ENCODE assay signal across 24 cellular contexts in the genomic region with DNA sequence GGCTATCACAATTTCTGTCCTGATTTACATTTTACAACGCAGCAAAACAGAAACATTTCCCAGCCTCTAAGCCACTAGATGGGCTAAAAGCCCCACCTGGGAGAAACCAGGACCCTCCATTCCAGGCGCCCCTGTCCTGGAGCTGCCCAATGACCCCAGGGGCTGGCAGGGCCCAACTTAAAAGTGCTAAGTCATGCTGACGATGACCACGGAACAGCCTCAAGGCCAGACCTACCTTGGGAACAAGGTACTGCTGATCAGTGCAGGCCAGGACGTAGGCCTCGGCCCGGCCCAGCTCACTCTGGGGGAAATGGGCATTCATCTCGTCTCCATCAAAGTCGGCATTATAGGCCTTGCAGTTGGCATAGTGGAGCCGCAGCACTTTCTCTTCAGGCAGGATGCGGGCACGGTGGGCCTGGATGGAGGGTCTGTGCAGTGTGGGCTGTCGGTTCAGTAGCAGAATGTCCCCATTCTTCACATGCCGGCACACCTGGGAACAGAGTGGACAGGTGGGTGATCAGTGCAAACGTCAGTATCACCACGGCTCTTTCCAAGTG.
"Had no signal": no experiment of that assay in that cellular context is flagged by ENCODE, and none has a peak within 500 bp of the region (broad histone marks: within the 10 kb centered on the region; RNA-seq: fewer than 3 reads in every experiment).

No MANE protein-coding gene starts in this region.

- H3K27me3 Mint-ChIP-seq: activated naive CD8-positive, alpha-beta T cell treated with anti-CD3 and anti-CD28 coated beads for 36 hours; effector memory CD8-positive, alpha-beta T cell; naive B cell; progenitor cell of endocrine pancreas; stimulated activated naive CD8-positive, alpha-beta T cell treated with anti-CD3 and anti-CD28 coated beads, Interleukin-15, amount 100 ng/mL, for 72 hours had no signal

- H3K27ac ChIP-seq: colonic mucosa, esophagus muscularis mucosa, gastroesophageal sphincter, suprapubic skin, transverse colon, WERI-Rb-1 had no signal

- H3K4me3 Mint-ChIP-seq: activated naive CD8-positive, alpha-beta T cell treated with anti-CD3 and anti-CD28 coated beads for 36 hours; effector memory CD8-positive, alpha-beta T cell; stimulated activated naive CD8-positive, alpha-beta T cell treated with anti-CD3 and anti-CD28 coated beads, Interleukin-15, amount 100 ng/mL, for 72 hours had no signal

- ATAC-seq: effector memory CD8-positive, alpha-beta T cell; gastroesophageal sphincter; stimulated activated naive CD8-positive, alpha-beta T cell treated with anti-CD3 and anti-CD28 coated beads, Interleukin-15, amount 100 ng/mL, for 72 hours had no signal

- H3K9me3 Mint-ChIP-seq: naive B cell; stimulated activated naive CD8-positive, alpha-beta T cell treated with anti-CD3 and anti-CD28 coated beads, Interleukin-15, amount 100 ng/mL, for 72 hours had no signal

- H3K9me3 ChIP-seq: colonic mucosa, esophagus muscularis mucosa, gastroesophageal sphincter, suprapubic skin, transverse colon, uterus had no signal

- H3K4me1 ChIP-seq: colonic mucosa had no signal

- H3K27me3 ChIP-seq: colonic mucosa, dorsolateral prefrontal cortex, esophagus muscularis mucosa, gastroesophageal sphincter, suprapubic skin, transverse colon, uterus had no signal

- H3K36me3 ChIP-seq: uterus had no signal

- DNase-seq: activated CD4-positive, alpha-beta T cell treated with anti-CD3 and anti-CD28 coated beads, Interleukin-2, amount 50 U/mL, for 1 hour; activated CD4-positive, CD25-positive, alpha-beta regulatory T cell treated with anti-CD3 and anti-CD28 coated beads, Interleukin-2, amount 50 U/mL, for 72 hours; activated CD8-positive, alpha-beta memory T cell treated with anti-CD3 and anti-CD28 coated beads for 24 hours; activated naive CD4-positive, alpha-beta T cell treated with Interleukin-2 at 50 U/mL for 16 hours; activated naive CD8-positive, alpha-beta T cell treated with anti-CD3 and anti-CD28 coated beads for 36 hours; activated T-cell treated with anti-CD3 and anti-CD28 coated beads, Interleukin-2, amount 50 U/mL, for 48 hours; amygdala; colonic mucosa; dorsolateral prefrontal cortex; effector memory CD8-positive, alpha-beta T cell; head of caudate nucleus; naive B cell; occipital lobe; stimulated activated CD4-positive, alpha-beta T cell treated with anti-CD3 and anti-CD28 coated beads, Interleukin-12 subunit alpha, Interleukin-12 subunit beta, amount 100 ng/mL, for 4 hours; stimulated activated CD4-positive, alpha-beta T cell treated with anti-CD3 and anti-CD28 coated beads, Interleukin-4, amount 100 ng/mL, for 4 hours; stimulated activated naive CD8-positive, alpha-beta T cell treated with anti-CD3 and anti-CD28 coated beads, Interleukin-15, amount 100 ng/mL, for 72 hours; T-helper 1 cell; transverse colon; uterus; WERI-Rb-1 had no signal

- H3K4me3 ChIP-seq: colonic mucosa, dorsolateral prefrontal cortex, esophagus muscularis mucosa, gastroesophageal sphincter, suprapubic skin, transverse colon, uterus had no signal
